Comparison of ENCODE assay signal across 37 cellular contexts in genomic region chr3:6112546-6112945, GRCh38.
"Had no signal": no experiment of that assay in that cellular context is flagged by ENCODE, and none has a peak within 500 bp of the region (broad histone marks: within the 10 kb centered on the region; RNA-seq: fewer than 3 reads in every experiment).

No MANE protein-coding gene starts in this region.

- H3K4me3 Mint-ChIP-seq: activated naive CD4-positive, alpha-beta T cell treated with anti-CD3 and anti-CD28 coated beads for 36 hours; activated naive CD4-positive, alpha-beta T cell treated with anti-CD3 and anti-CD28 coated beads, Interleukin-2, amount 10 ng/mL, durations not matched to agents 7 days and 5 days; activated naive CD4-positive, alpha-beta T cell treated with anti-CD3 and anti-CD28 coated beads, Interleukin-2, amount 50 U/mL, for 24 hours; activated naive CD8-positive, alpha-beta T cell; activated naive CD8-positive, alpha-beta T cell treated with anti-CD3 and anti-CD28 coated beads for 36 hours; activated naive CD8-positive, alpha-beta T cell treated with anti-CD3 and anti-CD28 coated beads, Interleukin-2, amount 10 ng/mL, durations not matched to agents 7 days and 5 days; activated naive CD8-positive, alpha-beta T cell treated with anti-CD3 and anti-CD28 coated beads, Interleukin-2, amount 50 U/mL, for 24 hours; activated T-cell treated with anti-CD3 and anti-CD28 coated beads, Interleukin-2, amount 50 U/mL, for 24 hours; activated T-cell treated with anti-CD3 and anti-CD28 coated beads, Interleukin-2, amount 50 U/mL, for 4 hours; activated T-cell treated with anti-CD3 and anti-CD28 coated beads, Interleukin-2, amount 50 U/mL, for 72 hours; activated T-helper 1 cell treated with anti-CD3 and anti-CD28 coated beads, Interleukin-12 subunit alpha, Interleukin-12 subunit beta, Interleukin-2, Interleukin-4 antibody, amounts not matched to agents 30 ng/mL and 10 ng/mL and 1 ng/mL, durations not matched to agents 14 hours and 24 hours and 36 hours; activated T-helper 17 cell treated with anti-CD3 and anti-CD28 coated beads, Interleukin-2, amount 50 U/mL, for 72 hours; brain; central memory CD8-positive, alpha-beta T cell had no signal

- H3K9me3 ChIP-seq: adrenal gland, ascending aorta, body of pancreas, breast epithelium had no signal

- DNase-seq: activated effector memory CD4-positive, alpha-beta T cell treated with anti-CD3 and anti-CD28 coated beads, Interleukin-2, amount 50 U/mL, for 16 hours; activated effector memory CD4-positive, alpha-beta T cell treated with Interleukin-2 at 50 U/mL for 16 hours; activated gamma-delta T cell; activated gamma-delta T cell treated with Interleukin-2 at 50 U/mL for 16 hours; activated naive CD4-positive, alpha-beta T cell; activated naive CD4-positive, alpha-beta T cell treated with anti-CD3 and anti-CD28 coated beads for 36 hours; activated naive CD4-positive, alpha-beta T cell treated with anti-CD3 and anti-CD28 coated beads, Interleukin-2, amount 10 ng/mL, durations not matched to agents 7 days and 5 days; activated naive CD4-positive, alpha-beta T cell treated with anti-CD3 and anti-CD28 coated beads, Interleukin-2, amount 50 U/mL, for 16 hours; activated naive CD4-positive, alpha-beta T cell treated with Interleukin-2 at 50 U/mL for 16 hours; activated naive CD8-positive, alpha-beta T cell treated with anti-CD3 and anti-CD28 coated beads for 36 hours; activated naive CD8-positive, alpha-beta T cell treated with anti-CD3 and anti-CD28 coated beads, Interleukin-2, amount 10 ng/mL, durations not matched to agents 7 days and 5 days; activated naive CD8-positive, alpha-beta T cell treated with anti-CD3 and anti-CD28 coated beads, Interleukin-2, amount 50 U/mL, for 24 hours; activated T-cell treated with anti-CD3 and anti-CD28 coated beads, Interleukin-2, amount 50 U/mL, for 24 hours; activated T-cell treated with anti-CD3 and anti-CD28 coated beads, Interleukin-2, amount 50 U/mL, for 4 hours; activated T-cell treated with anti-CD3 and anti-CD28 coated beads, Interleukin-2, amount 50 U/mL, for 48 hours; activated T-cell treated with anti-CD3 and anti-CD28 coated beads, Interleukin-2, amount 50 U/mL, for 72 hours; adrenal gland; amniotic stem cell; amygdala; anterior cingulate cortex; aorta; body of pancreas; brain microvascular endothelial cell; caudate nucleus; central memory CD4-positive, alpha-beta T cell; cerebellar nuclear complex had no signal

- H3K27me3 ChIP-seq: adrenal gland, ascending aorta, body of pancreas, brain microvascular endothelial cell, breast epithelium, cardiac muscle cell had no signal

- H3K27me3 Mint-ChIP-seq: activated naive CD4-positive, alpha-beta T cell treated with anti-CD3 and anti-CD28 coated beads, Interleukin-2, amount 10 ng/mL, durations not matched to agents 7 days and 5 days; activated naive CD4-positive, alpha-beta T cell treated with anti-CD3 and anti-CD28 coated beads, Interleukin-2, amount 50 U/mL, for 24 hours; activated naive CD8-positive, alpha-beta T cell; activated naive CD8-positive, alpha-beta T cell treated with anti-CD3 and anti-CD28 coated beads for 36 hours; activated naive CD8-positive, alpha-beta T cell treated with anti-CD3 and anti-CD28 coated beads, Interleukin-2, amount 10 ng/mL, durations not matched to agents 7 days and 5 days; activated naive CD8-positive, alpha-beta T cell treated with anti-CD3 and anti-CD28 coated beads, Interleukin-2, amount 50 U/mL, for 24 hours; activated T-cell treated with anti-CD3 and anti-CD28 coated beads, Interleukin-2, amount 50 U/mL, for 24 hours; activated T-helper 17 cell treated with anti-CD3 and anti-CD28 coated beads, Interleukin-2, amount 50 U/mL, for 72 hours; brain; central memory CD8-positive, alpha-beta T cell had no signal

- H3K36me3 Mint-ChIP-seq: activated naive CD4-positive, alpha-beta T cell treated with anti-CD3 and anti-CD28 coated beads, Interleukin-2, amount 10 ng/mL, durations not matched to agents 7 days and 5 days; activated naive CD4-positive, alpha-beta T cell treated with anti-CD3 and anti-CD28 coated beads, Interleukin-2, amount 50 U/mL, for 24 hours; activated naive CD4-positive, alpha-beta T cell treated with anti-CD3 and anti-CD28 coated beads, Interleukin-2, amount 50 U/mL, for 72 hours; activated naive CD8-positive, alpha-beta T cell; activated naive CD8-positive, alpha-beta T cell treated with anti-CD3 and anti-CD28 coated beads for 36 hours; activated naive CD8-positive, alpha-beta T cell treated with anti-CD3 and anti-CD28 coated beads, Interleukin-2, amount 10 ng/mL, durations not matched to agents 7 days and 5 days; brain had no signal

- H3K4me3 ChIP-seq: adrenal gland, ascending aorta, body of pancreas, breast epithelium, cardiac muscle cell had no signal

- H3K4me1 ChIP-seq: adrenal gland, ascending aorta, breast epithelium had no signal

- H3K36me3 ChIP-seq: adrenal gland, ascending aorta, brain microvascular endothelial cell, breast epithelium, cardiac muscle cell had no signal

- H3K9me3 Mint-ChIP-seq: activated T-cell treated with anti-CD3 and anti-CD28 coated beads, Interleukin-2, amount 50 U/mL, for 24 hours; activated T-helper 1 cell treated with anti-CD3 and anti-CD28 coated beads, Interleukin-12 subunit alpha, Interleukin-12 subunit beta, Interleukin-2, Interleukin-4 antibody, amounts not matched to agents 30 ng/mL and 10 ng/mL and 1 ng/mL, durations not matched to agents 14 hours and 24 hours and 36 hours; activated T-helper 17 cell treated with anti-CD3 and anti-CD28 coated beads, Interleukin-2, amount 50 U/mL, for 72 hours had no signal

- H3K4me1 Mint-ChIP-seq: activated naive CD4-positive, alpha-beta T cell treated with anti-CD3 and anti-CD28 coated beads, Interleukin-2, amount 10 ng/mL, durations not matched to agents 7 days and 5 days; activated naive CD4-positive, alpha-beta T cell treated with anti-CD3 and anti-CD28 coated beads, Interleukin-2, amount 50 U/mL, for 24 hours; activated naive CD8-positive, alpha-beta T cell treated with anti-CD3 and anti-CD28 coated beads for 36 hours; activated naive CD8-positive, alpha-beta T cell treated with anti-CD3 and anti-CD28 coated beads, Interleukin-2, amount 10 ng/mL, durations not matched to agents 7 days and 5 days; activated naive CD8-positive, alpha-beta T cell treated with anti-CD3 and anti-CD28 coated beads, Interleukin-2, amount 50 U/mL, for 24 hours; activated T-helper 17 cell treated with anti-CD3 and anti-CD28 coated beads, Interleukin-2, amount 50 U/mL, for 72 hours; brain; central memory CD8-positive, alpha-beta T cell had no signal

- ATAC-seq: activated naive CD4-positive, alpha-beta T cell treated with anti-CD3 and anti-CD28 coated beads, Interleukin-2, amount 50 U/mL, for 72 hours; activated naive CD8-positive, alpha-beta T cell treated with anti-CD3 and anti-CD28 coated beads, Interleukin-2, amount 50 U/mL, for 24 hours; activated T-cell treated with anti-CD3 and anti-CD28 coated beads, Interleukin-2, amount 50 U/mL, for 4 hours; activated T-cell treated with anti-CD3 and anti-CD28 coated beads, Interleukin-2, amount 50 U/mL, for 72 hours; activated T-helper 17 cell treated with anti-CD3 and anti-CD28 coated beads, Interleukin-2, amount 50 U/mL, for 72 hours had no signal

- H3K27ac ChIP-seq: adrenal gland, ascending aorta, body of pancreas, brain microvascular endothelial cell, breast epithelium, cardiac muscle cell had no signal

- H3K27ac Mint-ChIP-seq: activated naive CD4-positive, alpha-beta T cell treated with anti-CD3 and anti-CD28 coated beads for 36 hours; activated naive CD4-positive, alpha-beta T cell treated with anti-CD3 and anti-CD28 coated beads, Interleukin-2, amount 10 ng/mL, durations not matched to agents 7 days and 5 days; activated naive CD4-positive, alpha-beta T cell treated with anti-CD3 and anti-CD28 coated beads, Interleukin-2, amount 50 U/mL, for 24 hours; activated naive CD4-positive, alpha-beta T cell treated with anti-CD3 and anti-CD28 coated beads, Interleukin-2, amount 50 U/mL, for 72 hours; activated naive CD8-positive, alpha-beta T cell; activated naive CD8-positive, alpha-beta T cell treated with anti-CD3 and anti-CD28 coated beads for 36 hours; activated naive CD8-positive, alpha-beta T cell treated with anti-CD3 and anti-CD28 coated beads, Interleukin-2, amount 10 ng/mL, durations not matched to agents 7 days and 5 days; activated naive CD8-positive, alpha-beta T cell treated with anti-CD3 and anti-CD28 coated beads, Interleukin-2, amount 50 U/mL, for 24 hours; activated T-cell treated with anti-CD3 and anti-CD28 coated beads, Interleukin-2, amount 50 U/mL, for 24 hours; activated T-cell treated with anti-CD3 and anti-CD28 coated beads, Interleukin-2, amount 50 U/mL, for 72 hours; activated T-helper 1 cell treated with anti-CD3 and anti-CD28 coated beads, Interleukin-12 subunit alpha, Interleukin-12 subunit beta, Interleukin-2, Interleukin-4 antibody, amounts not matched to agents 30 ng/mL and 10 ng/mL and 1 ng/mL, durations not matched to agents 14 hours and 24 hours and 36 hours; activated T-helper 17 cell treated with anti-CD3 and anti-CD28 coated beads, Interleukin-2, amount 50 U/mL, for 72 hours; activated T-helper 2 cell treated with anti-CD3 and anti-CD28 coated beads, Interferon-gamma antibody, Interleukin-2, Interleukin-4, amounts not matched to agents 10 μg/mL and 5 μg/mL and 100 μg/mL, durations not matched to agents 14 hours and 24 hours and 36 hours; brain had no signal
